26 cellular contexts compared by ENCODE assay signal in the genomic region with DNA sequence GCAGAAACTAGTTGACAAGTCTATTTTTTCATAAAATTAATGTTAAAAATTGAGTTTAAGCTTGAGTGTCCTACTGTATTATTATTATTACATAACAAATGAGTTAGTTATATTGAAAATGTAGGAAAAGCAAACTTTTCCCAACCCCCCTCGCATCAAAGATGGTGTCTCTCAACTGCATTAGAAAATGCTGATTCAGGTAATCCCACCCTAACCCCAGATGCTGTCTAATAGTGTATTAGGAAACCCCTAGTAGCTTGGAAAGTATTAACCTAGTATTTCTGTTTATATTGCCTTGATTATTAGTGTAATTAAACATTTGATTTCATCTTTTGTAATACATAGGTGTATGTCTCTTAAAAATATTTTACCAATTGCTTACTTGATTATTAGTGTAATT.
"Had no signal": no experiment of that assay in that cellular context is flagged by ENCODE, and none has a peak within 500 bp of the region (broad histone marks: within the 10 kb centered on the region; RNA-seq: fewer than 3 reads in every experiment).

No MANE protein-coding gene starts in this region.

- FAIRE-seq: small intestine had no signal

- H3K9me3 ChIP-seq: ovary, psoas muscle, suprapubic skin, testis, tibial artery, transverse colon, upper lobe of right lung, uterus had no signal

- H3K9ac ChIP-seq: neural progenitor cell, parathyroid adenoma had no signal

- DNase-seq: naive thymus-derived CD4-positive, alpha-beta T cell; natural killer cell; occipital lobe; ovary; posterior cingulate gyrus; psoas muscle; right cardiac atrium; sigmoid colon; small intestine; stimulated activated CD4-positive, alpha-beta T cell treated with anti-CD3 and anti-CD28 coated beads, Interleukin-15, amount 100 ng/mL, for 24 hours; stimulated activated CD4-positive, alpha-beta T cell treated with anti-CD3 and anti-CD28 coated beads, Interleukin-2, amount 100 ng/mL, for 24 hours; stimulated activated CD4-positive, alpha-beta T cell treated with anti-CD3 and anti-CD28 coated beads, Interleukin-2, amount 100 ng/mL, for 48 hours; stimulated activated CD4-positive, alpha-beta T cell treated with anti-CD3 and anti-CD28 coated beads, Interleukin-4, amount 100 ng/mL, for 24 hours; stimulated activated naive B cell treated with anti-CD40 and anti-IgM and Interleukin-4, amounts not matched to agents 10 μg/mL and 1 μg/mL and 100 μg/mL, for 72 hours; stimulated activated naive CD8-positive, alpha-beta T cell treated with anti-CD3 and anti-CD28 coated beads, Interleukin-15, amount 100 ng/mL, for 72 hours; stimulated activated naive CD8-positive, alpha-beta T cell treated with anti-CD3 and anti-CD28 coated beads, Interleukin-15, Interleukin-2, amounts not matched to agents 100 U/mL and 50 U/mL, for 24 hours; substantia nigra; testis; tibial artery; transverse colon; upper lobe of right lung; uterus had no signal

- H3K4me3 ChIP-seq: neural progenitor cell, ovary, psoas muscle, sigmoid colon, suprapubic skin, testis, tibial artery, transverse colon, upper lobe of right lung, uterus had no signal

- H2AFZ ChIP-seq: neural progenitor cell, parathyroid adenoma had no signal

- ATAC-seq: naive thymus-derived CD4-positive, alpha-beta T cell; natural killer cell; psoas muscle; right cardiac atrium; stimulated activated effector memory CD8-positive, alpha-beta T cell treated with anti-CD3 and anti-CD28 coated beads, Interleukin-12 subunit alpha, Interleukin-12 subunit beta, amount 100 ng/mL, for 72 hours; stimulated activated naive B cell treated with anti-CD40 and anti-IgM and Interleukin-4, amounts not matched to agents 10 μg/mL and 1 μg/mL and 100 μg/mL, for 72 hours; stimulated activated naive CD8-positive, alpha-beta T cell treated with anti-CD3 and anti-CD28 coated beads, Interleukin-15, amount 100 ng/mL, for 72 hours; stimulated activated naive CD8-positive, alpha-beta T cell treated with anti-CD3 and anti-CD28 coated beads, Interleukin-15, Interleukin-2, amounts not matched to agents 100 U/mL and 50 U/mL, for 24 hours; upper lobe of right lung had no signal

- H3K36me3 ChIP-seq: neural progenitor cell, ovary, sigmoid colon, suprapubic skin, tibial artery, transverse colon, upper lobe of right lung, uterus had no signal

- H3K79me2 ChIP-seq: parathyroid adenoma had no signal

- H3K27me3 ChIP-seq: neural progenitor cell, ovary, sigmoid colon, suprapubic skin, testis, tibial artery, transverse colon, upper lobe of right lung, uterus had no signal

- H3K4me1 ChIP-seq: neural progenitor cell, parathyroid adenoma, psoas muscle, sigmoid colon, suprapubic skin, testis, tibial artery, transverse colon, upper lobe of right lung, uterus had no signal

- H3K27ac ChIP-seq: neural progenitor cell, ovary, parathyroid adenoma, psoas muscle, sigmoid colon, suprapubic skin, testis, tibial artery, transverse colon, upper lobe of right lung, uterus had no signal

- H3K4me2 ChIP-seq: neural progenitor cell had no signal
